ENCODE assay signal across 11 cellular contexts in the genomic region with DNA sequence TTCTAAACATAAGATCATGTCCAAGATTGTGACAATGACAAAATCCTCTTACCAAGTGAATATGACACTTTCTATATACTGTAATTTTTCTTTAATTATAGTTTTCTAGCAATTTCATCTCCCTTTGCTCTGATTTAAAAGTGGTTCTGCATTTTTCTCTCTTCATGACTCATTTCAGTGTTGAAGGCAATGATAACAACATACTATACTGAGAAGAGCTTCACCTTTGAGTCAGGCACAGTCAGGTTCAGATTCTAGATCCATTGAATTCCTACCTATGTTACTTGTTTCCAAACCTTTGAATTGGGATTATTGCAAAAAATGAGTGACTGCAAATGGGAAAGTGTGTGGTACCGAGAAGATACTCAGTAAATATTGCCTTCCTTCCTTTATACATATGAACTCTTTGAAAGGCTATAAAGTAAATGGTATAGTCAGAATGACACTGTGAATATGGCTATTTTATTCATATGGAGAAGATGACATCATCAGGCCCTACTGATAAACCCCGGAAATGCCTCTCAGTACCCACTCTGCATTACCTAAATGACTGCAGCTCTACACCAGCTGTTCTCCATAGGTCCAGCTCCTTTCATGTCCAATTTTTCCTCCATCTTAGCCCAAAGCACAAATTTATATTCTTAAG.
DNase-seq lines count a peak whose midpoint lies in the region; ATAC-seq and TF ChIP-seq lines count a peak whose summit lies in the region.
"Had no signal": no experiment of that assay in that cellular context is flagged by ENCODE, and none has a peak within 500 bp of the region (broad histone marks: within the 10 kb centered on the region; RNA-seq: fewer than 3 reads in every experiment).

No MANE protein-coding gene starts in this region.

- H3K4me3 Mint-ChIP-seq in activated CD8-positive, alpha-beta T cell treated with anti-CD3 and anti-CD28 coated beads, Interleukin-2, amount 10 ng/mL, durations not matched to agents 7 days and 5 days: no peak overlapping the region
- H3K4me3 Mint-ChIP-seq: mesothelial cell of epicardium had no signal

- H2BK15ac ChIP-seq in mesenchymal stem cell (ENCODE audit: low read depth, poor library complexity, severe bottlenecking): no peak overlapping the region

- H3K27ac ChIP-seq in mammary epithelial cell (ENCODE audit: insufficient read depth, low read depth, low read length) (no peak overlapping the region), mesenchymal stem cell (ENCODE audit: low read length, poor library complexity, severe bottlenecking) (no peak overlapping the region)
- H3K27ac ChIP-seq: upper lobe of left lung had no signal

- H2AFZ ChIP-seq in mammary epithelial cell (ENCODE audit: low read depth, low read length): no peak overlapping the region
- H2AFZ ChIP-seq in mesenchymal stem cell (ENCODE audit: low read depth, low read length): no peak overlapping the region

- H3K9ac ChIP-seq in mammary epithelial cell (ENCODE audit: insufficient read depth, low read length) (no peak overlapping the region), mesenchymal stem cell (ENCODE audit: low read length) (no peak overlapping the region)

- no peaks in the 10 kb centered on the region for H3K79me2 ChIP-seq in mammary epithelial cell (ENCODE audit: insufficient read depth, low read length)

- H2BK5ac ChIP-seq in mesenchymal stem cell (ENCODE audit: low read depth, low read length, poor library complexity, severe bottlenecking): no peak overlapping the region

- H3K4me1 Mint-ChIP-seq in activated CD8-positive, alpha-beta T cell treated with anti-CD3 and anti-CD28 coated beads, Interleukin-2, amount 10 ng/mL, durations not matched to agents 7 days and 5 days (ENCODE audit: low read depth): peaks cover 9% of the 10 kb centered on the region
- H3K4me1 Mint-ChIP-seq: mesothelial cell of epicardium had no signal

- H3K4me1 ChIP-seq in mammary epithelial cell (ENCODE audit: insufficient read depth, low read length) (no peaks in the 10 kb centered on the region), mesenchymal stem cell (ENCODE audit: control insufficient read depth, insufficient read depth, low read depth, low read length) (no peaks in the 10 kb centered on the region)

- H3K27me3 ChIP-seq in mammary epithelial cell (ENCODE audit: insufficient read depth, low read length): no peaks in the 10 kb centered on the region
- H3K27me3 ChIP-seq in mesenchymal stem cell (ENCODE audit: control insufficient read depth in 1 of 2, insufficient read depth in 1 of 2, low read length in 2 of 2): no peaks in the 10 kb centered on the region
- H3K27me3 ChIP-seq: upper lobe of left lung had no signal

- no peak overlapping the region for H2BK12ac ChIP-seq in mesenchymal stem cell (ENCODE audit: low read length in 2 of 2)

- no peak overlapping the region for H2BK120ac ChIP-seq in mesenchymal stem cell (ENCODE audit: low read depth, low read length)

- H3K9me3 Mint-ChIP-seq in activated CD8-positive, alpha-beta T cell treated with anti-CD3 and anti-CD28 coated beads, Interleukin-2, amount 10 ng/mL, durations not matched to agents 7 days and 5 days (ENCODE audit: insufficient read depth): no peaks in the 10 kb centered on the region

- no peak overlapping the region for H3K4me2 ChIP-seq in mammary epithelial cell (ENCODE audit: insufficient read depth, low read depth, low read length)
- H3K4me2 ChIP-seq in mesenchymal stem cell (ENCODE audit: low read length, poor library complexity, severe bottlenecking): no peak overlapping the region

- no TSS peak for BruUV-seq in mammary epithelial cell (replicated peaks; lab: Mats Ljungman, UMichigan)

- H3K4ac ChIP-seq in mesenchymal stem cell (ENCODE audit: low read depth in 1 of 2, low read length in 2 of 2): no peak overlapping the region

- H4K20me1 ChIP-seq in mammary epithelial cell (ENCODE audit: insufficient read depth, low read length): no peaks in the 10 kb centered on the region

- no peak overlapping the region for H3K27ac Mint-ChIP-seq in activated CD8-positive, alpha-beta T cell treated with anti-CD3 and anti-CD28 coated beads, Interleukin-2, amount 10 ng/mL, durations not matched to agents 7 days and 5 days
- H3K27ac Mint-ChIP-seq: mesothelial cell of epicardium had no signal

- no peak overlapping the region for H3K23ac ChIP-seq in mesenchymal stem cell (ENCODE audit: low read length in 2 of 2)

- ATAC-seq in GM18508 (IDR thresholded peaks at IDR 0.05; ENCODE audit: insufficient read depth, unreplicated experiment) (peak; percentile 97), GM19463 (IDR thresholded peaks at IDR 0.05; ENCODE audit: unreplicated experiment) (peak; percentile 82), HG03066 (IDR thresholded peaks at IDR 0.05; ENCODE audit: low read depth, unreplicated experiment) (peak; percentile 71)
- peak; percentile 39 for ATAC-seq in activated CD8-positive, alpha-beta T cell treated with anti-CD3 and anti-CD28 coated beads, Interleukin-2, amount 10 ng/mL, durations not matched to agents 7 days and 5 days

- DNase-seq in activated CD8-positive, alpha-beta T cell treated with anti-CD3 and anti-CD28 coated beads, Interleukin-2, amount 10 ng/mL, durations not matched to agents 7 days and 5 days: no peak
- DNase-seq in G401 (ENCODE audit: low spot score): no peak
- DNase-seq in NCI-H1048 (lab: John Stamatoyannopoulos, UW): no peak
- no peak for DNase-seq in mammary epithelial cell
- no peak for DNase-seq in mesenchymal stem cell
- DNase-seq: NCI-H2029, upper lobe of left lung had no signal

- H3K4me3 ChIP-seq in mammary epithelial cell (replicated peaks in 1 of 3; ENCODE audit: insufficient read depth in 1 of 3, low read depth in 2 of 3, low read length in 3 of 3) (no peak overlapping the region), mesenchymal stem cell (ENCODE audit: insufficient read depth in 1 of 2, low read depth in 1 of 2, low read length in 2 of 2) (no peak overlapping the region)
- H3K4me3 ChIP-seq: upper lobe of left lung had no signal

- no peak overlapping the region for H3K18ac ChIP-seq in mesenchymal stem cell (ENCODE audit: low read depth in 1 of 2, low read length in 2 of 2)

- no peak overlapping the region for H4K91ac ChIP-seq in mesenchymal stem cell (ENCODE audit: low read length)

- dilution Hi-C loops in mammary epithelial cell (cut with HindIII; ENCODE audit: low sequenced_read_pairs): no loop called here

- H3K14ac ChIP-seq in mesenchymal stem cell (ENCODE audit: low read length in 2 of 2): no peak overlapping the region

- H4K8ac ChIP-seq in mesenchymal stem cell (ENCODE audit: low read length): no peak overlapping the region

- H3K36me3 ChIP-seq in mammary epithelial cell (ENCODE audit: insufficient read depth, low read length) (no peaks in the 10 kb centered on the region), mesenchymal stem cell (ENCODE audit: control insufficient read depth in 1 of 2, insufficient read depth in 2 of 2, low read depth in 1 of 2, low read length in 2 of 2) (no peaks in the 10 kb centered on the region)
- H3K36me3 ChIP-seq: upper lobe of left lung had no signal

- no peaks in the 10 kb centered on the region for H3K27me3 Mint-ChIP-seq in activated CD8-positive, alpha-beta T cell treated with anti-CD3 and anti-CD28 coated beads, Interleukin-2, amount 10 ng/mL, durations not matched to agents 7 days and 5 days (ENCODE audit: low read depth)

- no peak for TF ChIP-seq CTCF in mammary epithelial cell (conservative IDR thresholded peaks at IDR 0.05 in 1 of 2, IDR thresholded peaks at IDR 0.05 in 1 of 2; ENCODE audit: extremely low read depth in 1 of 2, insufficient read depth in 1 of 2, low read depth in 1 of 2, low read length in 2 of 2)

- H3K9me3 ChIP-seq in mammary epithelial cell (replicated peaks; ENCODE audit: insufficient read depth, low read length): no peaks in the 10 kb centered on the region
- H3K9me3 ChIP-seq in mesenchymal stem cell (ENCODE audit: control insufficient read depth, low read length): peaks cover 3% of the 10 kb centered on the region
- H3K9me3 ChIP-seq: upper lobe of left lung had no signal

- no peaks in the 10 kb centered on the region for H3K36me3 Mint-ChIP-seq in activated CD8-positive, alpha-beta T cell treated with anti-CD3 and anti-CD28 coated beads, Interleukin-2, amount 10 ng/mL, durations not matched to agents 7 days and 5 days (ENCODE audit: low read depth)

- CTCF ChIA-PET in activated CD8-positive, alpha-beta T cell treated with anti-CD3 and anti-CD28 coated beads, Interleukin-2, amount 10 ng/mL, durations not matched to agents 7 days and 5 days (lab: Charles Lee): interaction anchor here (0.6 to 1.4 kb wide), 3 partner anchors 19 to 66 kb away, joined by 3 to 6 read pairs (median 5); no protein-coding TSS in a partner anchor
- CTCF ChIA-PET in mammary epithelial cell (lab: Charles Lee; ENCODE audit: low non-redundant PET): no interaction called here

- in situ Hi-C loops in G401 (cut with HindIII; ENCODE audit: low sequenced_read_pairs): no loop called here
- in situ Hi-C loops in mammary epithelial cell (cut with MboI; ENCODE audit: low sequenced_read_pairs in 2 of 2): no loop called here

- POLR2A ChIA-PET in activated CD8-positive, alpha-beta T cell treated with anti-CD3 and anti-CD28 coated beads, Interleukin-2, amount 10 ng/mL, durations not matched to agents 7 days and 5 days (lab: Charles Lee): no interaction called here

- H3K79me1 ChIP-seq in mesenchymal stem cell (replicated peaks; ENCODE audit: low read length, poor library complexity, severe bottlenecking): no peaks in the 10 kb centered on the region

- intact Hi-C loops in mammary epithelial cell (cut with micrococcal nuclease): no loop called here

- H2AK5ac ChIP-seq in mesenchymal stem cell (ENCODE audit: low read length, severe bottlenecking): no peak overlapping the region

- WGBS in mammary epithelial cell (ENCODE audit: low coverage, missing lambda C conversion rate): 100% methylated on average over 2 of the region's 2 CpGs
- 73% methylated on average over 1 of the region's 2 CpGs for WGBS in mesenchymal stem cell

Comparison
In these comparisons a context has a peak if more than half of its experiments do, and no peak if none do; other contexts are left out.
1. ATAC-seq: peak in every context shown above with its lines; median percentile 97 in GM18508; 82 in GM19463; 71 in HG03066; 39 in activated CD8-positive, alpha-beta T cell treated with anti-CD3 and anti-CD28 coated beads, Interleukin-2, amount 10 ng/mL, durations not matched to agents 7 days and 5 days.